Comparison of ENCODE assay signal across 8 cellular contexts in genomic region chr17:59786213-59786535, GRCh38.
DNase-seq lines count a peak whose midpoint lies in the region; ATAC-seq and TF ChIP-seq lines count a peak whose summit lies in the region.

No MANE protein-coding gene starts in this region.

- DNase-seq in RWPE2 (ENCODE audit: low spot score) (no peak), epidermal melanocyte (ENCODE audit: insufficient read length, low spot score) (peak; percentile 17), psoas muscle (no peak), Ammon's horn (ENCODE audit: low spot score) (no peak)

- 82 to 91% (median 82%) methylated on average over 2 of the region's 2 CpGs for WGBS in psoas muscle, 3 donors

- no peaks in the 10 kb centered on the region for H3K9me3 ChIP-seq in RWPE2 (ENCODE audit: severe bottlenecking)
- no peaks in the 10 kb centered on the region for H3K9me3 ChIP-seq in psoas muscle

- H3K4me3 ChIP-seq in GM08714 (ENCODE audit: low read length): peak overlapping the region; percentile 32
- no peak overlapping the region for H3K4me3 ChIP-seq in RWPE2 (ENCODE audit: severe bottlenecking)
- peak overlapping the region; percentile 40 for H3K4me3 ChIP-seq in psoas muscle

- H3K36me3 ChIP-seq in RWPE2 (ENCODE audit: low read depth) (peaks cover 14% of the 10 kb centered on the region), psoas muscle (ENCODE audit: insufficient read depth in 1 of 2, low read depth in 1 of 2) (no peaks in the 10 kb centered on the region)

- TF ChIP-seq CTCF in RWPE2 (IDR thresholded peaks at IDR 0.05; ENCODE audit: poor library complexity, severe bottlenecking) (no peak), psoas muscle (IDR thresholded peaks at IDR 0.05) (no peak)

- ATAC-seq in RWPE2 (ENCODE audit: low read depth) (no peak), psoas muscle (peak in 1 of 4 donors; percentile 36), HG02938 (IDR thresholded peaks at IDR 0.05; ENCODE audit: unreplicated experiment) (no peak), HG02840 (IDR thresholded peaks at IDR 0.05; ENCODE audit: low FRiP score, unreplicated experiment) (no peak), GM19467 (IDR thresholded peaks at IDR 0.05; ENCODE audit: unreplicated experiment) (no peak)

- H3K4me1 ChIP-seq in RWPE2 (ENCODE audit: insufficient read depth, poor library complexity, severe bottlenecking) (peaks cover 58% of the 10 kb centered on the region), psoas muscle (peaks cover 44% of the 10 kb centered on the region)

- H3K27ac ChIP-seq in RWPE2 (ENCODE audit: poor library complexity, severe bottlenecking) (peak overlapping the region; percentile 100), psoas muscle (peak overlapping the region; percentile 86)

- intact Hi-C loops in psoas muscle (cut with DNase I): no loop called here

- H3K27me3 ChIP-seq in RWPE2 (ENCODE audit: insufficient read depth, poor library complexity, severe bottlenecking) (no peaks in the 10 kb centered on the region), psoas muscle (ENCODE audit: insufficient read depth in 3 of 3, low read length in 2 of 3) (no peaks in the 10 kb centered on the region)
